Comparison of ENCODE assay signal across 21 cellular contexts in the genomic region with DNA sequence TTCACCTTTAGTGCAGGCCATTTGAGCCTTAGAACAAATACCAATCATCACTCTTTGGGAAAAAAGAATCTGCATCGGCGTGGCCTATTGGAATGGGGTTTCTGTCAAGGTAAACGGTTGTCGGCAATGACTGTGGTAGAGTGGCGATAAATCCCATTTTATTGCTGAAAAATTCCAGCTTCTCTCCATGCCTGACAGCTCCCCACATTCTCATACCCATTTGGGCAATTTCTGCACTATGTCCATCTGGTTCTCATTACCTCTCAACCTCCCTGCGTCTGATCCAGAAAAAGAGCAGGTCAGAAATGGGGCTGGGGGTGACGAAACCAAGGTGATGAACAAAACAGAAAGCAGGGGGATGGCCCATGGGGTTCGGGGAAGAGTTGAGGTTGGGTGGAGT.
A peak's percentile ranks its signal among the peaks of the same experiment; 100 is the strongest.
DNase-seq lines count a peak whose midpoint lies in the region; FAIRE-seq and TF ChIP-seq lines count a peak whose summit lies in the region.
"Had no signal": no experiment of that assay in that cellular context is flagged by ENCODE, and none has a peak within 500 bp of the region (broad histone marks: within the 10 kb centered on the region; RNA-seq: fewer than 3 reads in every experiment).

No MANE protein-coding gene starts in this region.

- H3K27me3 ChIP-seq in prostate gland (replicated peaks; ENCODE audit: insufficient read depth) (no peaks in the 10 kb centered on the region), uterus (no peaks in the 10 kb centered on the region)

- H3K4me1 Mint-ChIP-seq in chondrocyte (ENCODE audit: low read depth): no peaks in the 10 kb centered on the region
- H3K4me1 Mint-ChIP-seq: IgD-negative memory B cell had no signal

- H3K36me3 ChIP-seq in SK-N-MC (ENCODE audit: insufficient read depth, low read length): no peaks in the 10 kb centered on the region
- no peaks in the 10 kb centered on the region for H3K36me3 ChIP-seq in kidney (ENCODE audit: control insufficient read depth in 1 of 2, insufficient read depth in 2 of 2, low read length in 2 of 2)
- H3K36me3 ChIP-seq in prostate gland: no peaks in the 10 kb centered on the region
- no peaks in the 10 kb centered on the region for H3K36me3 ChIP-seq in uterus

- H3K27me3 Mint-ChIP-seq in chondrocyte (ENCODE audit: low read depth): peaks cover 31% of the 10 kb centered on the region
- H3K27me3 Mint-ChIP-seq: IgD-negative memory B cell had no signal

- H3K27ac Mint-ChIP-seq in chondrocyte (ENCODE audit: unreplicated experiment): no peak overlapping the region
- H3K27ac Mint-ChIP-seq: H9, IgD-negative memory B cell had no signal

- H3K9me3 ChIP-seq in SK-N-MC (ENCODE audit: low read depth, low read length) (no peaks in the 10 kb centered on the region), kidney (ENCODE audit: control insufficient read depth in 1 of 2, low read length in 2 of 2) (no peaks in the 10 kb centered on the region), prostate gland (no peaks in the 10 kb centered on the region), uterus (no peaks in the 10 kb centered on the region)

- 65% methylated on average over 8 of the region's 8 CpGs for WGBS in prostate gland

- H3K9me3 Mint-ChIP-seq in chondrocyte (ENCODE audit: low read depth): no peaks in the 10 kb centered on the region
- H3K9me3 Mint-ChIP-seq: H9, IgD-negative memory B cell had no signal

- peak overlapping the region; percentile 97 for H3K27ac ChIP-seq in SK-N-MC
- H3K27ac ChIP-seq in kidney (ENCODE audit: low read depth in 2 of 2, low read length in 2 of 2): peak overlapping the region; percentile 51 to 74
- peak overlapping the region; percentile 21 to 58 for H3K27ac ChIP-seq in prostate gland
- peak overlapping the region; percentile 87 to 97 for H3K27ac ChIP-seq in uterus

- no peaks in the 10 kb centered on the region for H3K36me3 Mint-ChIP-seq in chondrocyte (ENCODE audit: low read depth)
- H3K36me3 Mint-ChIP-seq: IgD-negative memory B cell had no signal

- TF ChIP-seq POLR2A in prostate gland (IDR thresholded peaks at IDR 0.05): no peak
- TF ChIP-seq POLR2A in uterus (IDR thresholded peaks at IDR 0.05): no peak

- DNase-seq in SK-N-MC (ENCODE audit: low read depth, low spot score) (no peak), kidney (no peak), prostate gland (ENCODE audit: low spot score) (no peak), uterus (no peak), NCI-H1417 (lab: John Stamatoyannopoulos, UW) (no peak), chondrocyte (ENCODE audit: low spot score) (no peak), hypothalamus (lab: John Stamatoyannopoulos, UW) (no peak)
- DNase-seq: DND-41, GDM1, H9, Kasumi-1, MM.1S, NCI-H1092 treated with DMSO at 0.1 percent for 48 hours, NCI-H1694, NCI-H2107, NCI-H2227 treated with DMSO at 0.1 percent for 48 hours, NCI-H524 treated with DMSO at 0.1 percent for 48 hours had no signal

- no peak for FAIRE-seq in kidney (lab: Jason Lieb, UNC)
- FAIRE-seq: GM12891, GM18507, HTR-8/SVneo had no signal

- H3K4me3 ChIP-seq in SK-N-MC (no peak overlapping the region), kidney (ENCODE audit: low read length in 2 of 2) (no peak overlapping the region), prostate gland (no peak overlapping the region), uterus (no peak overlapping the region)

- H3K9ac ChIP-seq in SK-N-MC (ENCODE audit: insufficient read length) (no peak overlapping the region), kidney (ENCODE audit: low read length in 2 of 2) (no peak overlapping the region)

- H3K4me1 ChIP-seq in kidney (ENCODE audit: control insufficient read depth in 1 of 2, insufficient read depth in 1 of 2, low read depth in 1 of 2, low read length in 2 of 2) (peaks cover 0 to 6% of the 10 kb centered on the region in 2 donors), prostate gland (replicated peaks) (no peaks in the 10 kb centered on the region), uterus (no peaks in the 10 kb centered on the region)

- TF ChIP-seq CTCF in kidney (IDR thresholded peaks at IDR 0.05; ENCODE audit: borderline replicate concordance, extremely low read depth, insufficient read depth): no peak
- TF ChIP-seq CTCF in prostate gland (IDR thresholded peaks at IDR 0.05): no peak
- no peak for TF ChIP-seq CTCF in uterus (IDR thresholded peaks at IDR 0.05)
- TF ChIP-seq CTCF in chondrocyte (IDR thresholded peaks at IDR 0.05): no peak

- intact Hi-C loops in kidney (cut with DNase I) (no loop called here), prostate gland (cut with DNase I) (loop anchor here (2.0 to 5.0 kb wide), 2 partner anchors 106 to 633 kb away; no protein-coding TSS in a partner anchor), uterus (cut with DNase I; ENCODE audit: low total_unique reads) (no loop called here)

- no peak overlapping the region for H3K4me3 Mint-ChIP-seq in chondrocyte (ENCODE audit: unreplicated experiment)
- H3K4me3 Mint-ChIP-seq: H9, IgD-negative memory B cell had no signal

Comparison
In these comparisons a context has a peak if more than half of its experiments do, and no peak if none do; other contexts are left out.
1. H3K27ac ChIP-seq: peak in every context shown above with its lines; median percentile 97 in SK-N-MC; 92 in uterus; 62 in kidney; 40 in prostate gland.